ENCODE assay signal across 1 cellular context in the genomic region with DNA sequence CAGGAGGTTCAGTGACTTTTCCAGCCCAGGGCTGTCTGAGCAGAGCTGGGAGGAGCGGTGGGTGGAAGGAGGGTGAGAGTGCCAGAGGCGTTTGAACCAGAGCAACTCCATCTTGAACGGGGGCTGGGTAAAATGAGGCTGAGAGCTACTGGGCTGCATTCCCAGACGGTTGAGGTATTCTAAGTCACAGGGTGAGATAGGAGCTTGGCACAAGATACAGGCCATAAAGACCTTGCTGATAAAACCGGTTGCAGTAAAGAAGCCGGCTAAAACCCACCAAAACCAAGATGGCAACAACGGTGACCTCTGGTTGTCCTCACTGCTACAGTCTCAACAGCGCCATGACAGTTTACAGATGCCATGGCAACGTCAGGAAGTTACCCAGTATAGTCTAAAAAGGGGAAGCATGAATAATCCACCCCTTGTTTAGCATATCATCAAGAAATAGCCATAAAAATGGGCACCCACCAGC.
TF ChIP-seq lines count a peak whose summit lies in the region.

No MANE protein-coding gene starts in this region.

TF ChIP-seq in K562, 482 proteins besides CTCF, POLR2A, EP300 and RAD21 (continued from another document and continues in another):
- TF ChIP-seq BCL6 (CRISPR knock-in tag; IDR thresholded peaks at IDR 0.05): peak; percentile 76; the same call in 1 of the 2 replicates
- TF ChIP-seq CREB3 (tag; conservative IDR thresholded peaks at IDR 0.05; ENCODE audit: low read depth): peak; percentile 99
- TF ChIP-seq KLF6 (CRISPR knock-in tag; IDR thresholded peaks at IDR 0.05; ENCODE audit: borderline replicate concordance): peak; percentile 95
- peak; percentile 70 for TF ChIP-seq TAF7 (tag; IDR thresholded peaks at IDR 0.05)
- TF ChIP-seq MEF2D (tag; conservative IDR thresholded peaks at IDR 0.05; ENCODE audit: low read depth): peak; percentile 96
- TF ChIP-seq ZNF780A (CRISPR knock-in tag; IDR thresholded peaks at IDR 0.05): no peak
- TF ChIP-seq ZNF395 (CRISPR knock-in tag; IDR thresholded peaks at IDR 0.05): peak; percentile 99
- TF ChIP-seq, protein P1, sequence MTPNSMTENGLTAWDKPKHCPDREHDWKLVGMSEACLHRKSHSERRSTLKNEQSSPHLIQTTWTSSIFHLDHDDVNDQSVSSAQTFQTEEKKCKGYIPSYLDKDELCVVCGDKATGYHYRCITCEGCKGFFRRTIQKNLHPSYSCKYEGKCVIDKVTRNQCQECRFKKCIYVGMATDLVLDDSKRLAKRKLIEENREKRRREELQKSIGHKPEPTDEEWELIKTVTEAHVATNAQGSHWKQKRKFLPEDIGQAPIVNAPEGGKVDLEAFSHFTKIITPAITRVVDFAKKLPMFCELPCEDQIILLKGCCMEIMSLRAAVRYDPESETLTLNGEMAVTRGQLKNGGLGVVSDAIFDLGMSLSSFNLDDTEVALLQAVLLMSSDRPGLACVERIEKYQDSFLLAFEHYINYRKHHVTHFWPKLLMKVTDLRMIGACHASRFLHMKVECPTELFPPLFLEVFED (CRISPR knock-in tag; conservative IDR thresholded peaks at IDR 0.05): peak; percentile 82; the same call in 1 of the 2 replicates
- TF ChIP-seq CUX1 (CRISPR knock-in tag; IDR thresholded peaks at IDR 0.05): peak; percentile 96
- TF ChIP-seq ZSCAN29 (IDR thresholded peaks at IDR 0.05): no peak
- TF ChIP-seq HOMEZ (CRISPR knock-in tag; IDR thresholded peaks at IDR 0.05): 0 out of 2 replicates have a peak, but pooled peaks have one; percentile 25
- peak; percentile 97 for TF ChIP-seq ZNF766 (CRISPR knock-in tag; conservative IDR thresholded peaks at IDR 0.05)
- TF ChIP-seq PTRF (tag; IDR thresholded peaks at IDR 0.05): peak; percentile 90
- TF ChIP-seq, protein P2, sequence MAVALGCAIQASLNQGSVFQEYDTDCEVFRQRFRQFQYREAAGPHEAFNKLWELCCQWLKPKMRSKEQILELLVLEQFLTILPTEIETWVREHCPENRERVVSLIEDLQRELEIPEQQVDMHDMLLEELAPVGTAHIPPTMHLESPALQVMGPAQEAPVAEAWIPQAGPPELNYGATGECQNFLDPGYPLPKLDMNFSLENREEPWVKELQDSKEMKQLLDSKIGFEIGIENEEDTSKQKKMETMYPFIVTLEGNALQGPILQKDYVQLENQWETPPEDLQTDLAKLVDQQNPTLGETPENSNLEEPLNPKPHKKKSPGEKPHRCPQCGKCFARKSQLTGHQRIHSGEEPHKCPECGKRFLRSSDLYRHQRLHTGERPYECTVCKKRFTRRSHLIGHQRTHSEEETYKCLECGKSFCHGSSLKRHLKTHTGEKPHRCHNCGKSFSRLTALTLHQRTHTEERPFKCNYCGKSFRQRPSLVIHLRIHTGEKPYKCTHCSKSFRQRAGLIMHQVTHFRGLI (CRISPR knock-in tag; IDR thresholded peaks at IDR 0.05): peak; percentile 93
- 0 out of 2 replicates have a peak, but pooled peaks have one; percentile 18 for TF ChIP-seq ZNF165 (CRISPR knock-in tag; IDR thresholded peaks at IDR 0.05; ENCODE audit: borderline replicate concordance)
- no peak for TF ChIP-seq NR2C1 (IDR thresholded peaks at IDR 0.05)
- peak; percentile 88 for TF ChIP-seq NR2C1 (tag; IDR thresholded peaks at IDR 0.05)
- TF ChIP-seq ZBTB11 (CRISPR knock-in tag; IDR thresholded peaks at IDR 0.05): peak in 1 of 3 experiments; percentile 88; a peak in 2 of 6 replicates
- no peak for TF ChIP-seq CEBPG (CRISPR knock-in tag; IDR thresholded peaks at IDR 0.05)
- no peak for TF ChIP-seq CEBPG (tag; conservative IDR thresholded peaks at IDR 0.05 in 1 of 2, IDR thresholded peaks at IDR 0.05 in 1 of 2)
- TF ChIP-seq ZNF41 (CRISPR knock-in tag; conservative IDR thresholded peaks at IDR 0.05): peak; percentile 87
- TF ChIP-seq ZBTB17 (CRISPR knock-in tag; IDR thresholded peaks at IDR 0.05): peak; percentile 76
- peak; percentile 58; the same call in 1 of the 2 replicates for TF ChIP-seq RREB1 (CRISPR knock-in tag; IDR thresholded peaks at IDR 0.05)
- peak; percentile 91 for TF ChIP-seq PTTG1 (tag; IDR thresholded peaks at IDR 0.05; ENCODE audit: low read depth)
